In genomic region chr20:25285856-25286798, GRCh38 we compare ENCODE assay signal across 1 cellular context.
TF ChIP-seq lines count a peak whose summit lies in the region.

No MANE protein-coding gene starts in this region.

TF ChIP-seq in HepG2, 621 proteins besides CTCF, POLR2A, EP300 and RAD21 (continued from another document):
- TF ChIP-seq ZBTB49 (CRISPR knock-in tag; IDR thresholded peaks at IDR 0.05; ENCODE audit: borderline replicate concordance) (no peak), AGO2 (optimal IDR thresholded peaks at IDR 0.05; ENCODE audit: low read depth, low read length) (peak; percentile 66), HCFC1 (IDR thresholded peaks at IDR 0.05; ENCODE audit: low read depth, low read length) (no peak), HOXD1 (CRISPR knock-in tag; IDR thresholded peaks at IDR 0.05) (no peak), ZNF572 (CRISPR knock-in tag; IDR thresholded peaks at IDR 0.05) (no peak), SOX6 (IDR thresholded peaks at IDR 0.05) (no peak), SOX6 (CRISPR knock-in tag; IDR thresholded peaks at IDR 0.05) (no peak), MAZ (IDR thresholded peaks at IDR 0.05; ENCODE audit: borderline replicate concordance, low read depth, low read length) (no peak), MAZ (CRISPR knock-in tag; IDR thresholded peaks at IDR 0.05; ENCODE audit: low read depth) (no peak), RXRB (CRISPR knock-in tag; IDR thresholded peaks at IDR 0.05; ENCODE audit: borderline replicate concordance) (no peak), ZC3H13 (CRISPR knock-in tag; IDR thresholded peaks at IDR 0.05) (no peak), IKZF1 (IDR thresholded peaks at IDR 0.05) (no peak), POLR2AphosphoS2 (IDR thresholded peaks at IDR 0.05; ENCODE audit: low read depth, low read length) (0 out of 2 replicates have a peak, but pooled peaks have one; percentile 34), TFE3 (CRISPR knock-in tag; IDR thresholded peaks at IDR 0.05) (no peak), HNRNPLL (IDR thresholded peaks at IDR 0.05; ENCODE audit: low read depth, low read length, poor library complexity, severe bottlenecking) (no peak), UBTF (CRISPR knock-in tag; IDR thresholded peaks at IDR 0.05) (no peak), POLR2AphosphoS5 (IDR thresholded peaks at IDR 0.05; ENCODE audit: low read depth, low read length) (no peak)
- TF ChIP-seq, protein P1, sequence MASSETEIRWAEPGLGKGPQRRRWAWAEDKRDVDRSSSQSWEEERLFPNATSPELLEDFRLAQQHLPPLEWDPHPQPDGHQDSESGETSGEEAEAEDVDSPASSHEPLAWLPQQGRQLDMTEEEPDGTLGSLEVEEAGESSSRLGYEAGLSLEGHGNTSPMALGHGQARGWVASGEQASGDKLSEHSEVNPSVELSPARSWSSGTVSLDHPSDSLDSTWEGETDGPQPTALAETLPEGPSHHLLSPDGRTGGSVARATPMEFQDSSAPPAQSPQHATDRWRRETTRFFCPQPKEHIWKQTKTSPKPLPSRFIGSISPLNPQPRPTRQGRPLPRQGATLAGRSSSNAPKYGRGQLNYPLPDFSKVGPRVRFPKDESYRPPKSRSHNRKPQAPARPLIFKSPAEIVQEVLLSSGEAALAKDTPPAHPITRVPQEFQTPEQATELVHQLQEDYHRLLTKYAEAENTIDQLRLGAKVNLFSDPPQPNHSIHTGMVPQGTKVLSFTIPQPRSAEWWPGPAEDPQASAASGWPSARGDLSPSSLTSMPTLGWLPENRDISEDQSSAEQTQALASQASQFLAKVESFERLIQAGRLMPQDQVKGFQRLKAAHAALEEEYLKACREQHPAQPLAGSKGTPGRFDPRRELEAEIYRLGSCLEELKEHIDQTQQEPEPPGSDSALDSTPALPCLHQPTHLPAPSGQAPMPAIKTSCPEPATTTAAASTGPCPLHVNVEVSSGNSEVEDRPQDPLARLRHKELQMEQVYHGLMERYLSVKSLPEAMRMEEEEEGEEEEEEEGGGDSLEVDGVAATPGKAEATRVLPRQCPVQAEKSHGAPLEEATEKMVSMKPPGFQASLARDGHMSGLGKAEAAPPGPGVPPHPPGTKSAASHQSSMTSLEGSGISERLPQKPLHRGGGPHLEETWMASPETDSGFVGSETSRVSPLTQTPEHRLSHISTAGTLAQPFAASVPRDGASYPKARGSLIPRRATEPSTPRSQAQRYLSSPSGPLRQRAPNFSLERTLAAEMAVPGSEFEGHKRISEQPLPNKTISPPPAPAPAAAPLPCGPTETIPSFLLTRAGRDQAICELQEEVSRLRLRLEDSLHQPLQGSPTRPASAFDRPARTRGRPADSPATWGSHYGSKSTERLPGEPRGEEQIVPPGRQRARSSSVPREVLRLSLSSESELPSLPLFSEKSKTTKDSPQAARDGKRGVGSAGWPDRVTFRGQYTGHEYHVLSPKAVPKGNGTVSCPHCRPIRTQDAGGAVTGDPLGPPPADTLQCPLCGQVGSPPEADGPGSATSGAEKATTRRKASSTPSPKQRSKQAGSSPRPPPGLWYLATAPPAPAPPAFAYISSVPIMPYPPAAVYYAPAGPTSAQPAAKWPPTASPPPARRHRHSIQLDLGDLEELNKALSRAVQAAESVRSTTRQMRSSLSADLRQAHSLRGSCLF (CRISPR knock-in tag; IDR thresholded peaks at IDR 0.05; ENCODE audit: borderline replicate concordance) = no peak
